ENCODE assay signal across 24 cellular contexts in the genomic region with DNA sequence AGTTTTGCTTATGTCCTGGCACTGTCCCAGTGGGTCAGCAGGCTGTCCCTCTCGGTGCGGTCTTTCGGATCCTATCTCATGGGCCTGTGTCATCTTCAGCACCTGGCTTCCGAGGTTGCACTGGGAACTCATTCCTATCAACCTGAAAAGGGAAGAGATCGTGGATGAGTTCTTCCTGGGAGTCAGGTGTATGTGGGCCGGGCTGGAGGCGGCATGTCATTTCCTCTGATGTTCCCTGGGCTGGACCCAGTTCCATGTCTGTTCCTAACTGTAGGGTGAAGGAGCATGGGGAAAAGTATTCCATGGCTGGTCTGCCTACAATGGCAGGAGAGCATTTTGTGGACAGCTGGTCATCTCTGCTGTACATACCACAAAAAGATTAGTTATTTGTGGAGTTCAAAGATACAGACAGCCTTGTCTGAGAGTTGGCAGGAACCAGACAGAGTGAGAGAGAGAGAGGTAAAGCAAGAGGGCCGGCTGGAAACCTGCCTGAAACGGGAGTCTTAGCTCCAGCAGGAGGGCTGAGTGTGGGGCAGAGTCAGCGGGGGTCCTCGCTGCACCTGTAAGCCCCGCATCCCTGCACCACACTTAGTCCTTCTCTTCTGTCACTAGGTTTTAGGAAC. TPM values are rescaled to one million over a fixed set of nuclear protein-coding genes. Genes with fewer than 3 reads are reported as not detected.
"Had no signal": no experiment of that assay in that cellular context is flagged by ENCODE, and none has a peak within 500 bp of the region (broad histone marks: within the 10 kb centered on the region; RNA-seq: fewer than 3 reads in every experiment).

No MANE protein-coding gene starts in this region.

- H3K4me3 ChIP-seq: breast epithelium, sigmoid colon, spleen, thyroid gland had no signal

- H3K9me3 Mint-ChIP-seq: activated T-helper 2 cell treated with anti-CD3 and anti-CD28 coated beads, Interferon-gamma antibody, Interleukin-2, Interleukin-4, amounts not matched to agents 10 μg/mL and 5 μg/mL and 100 μg/mL, durations not matched to agents 14 hours and 24 hours and 36 hours had no signal

- H3K4me1 ChIP-seq: breast epithelium, sigmoid colon, spleen, thyroid gland had no signal

- H3K27me3 Mint-ChIP-seq: activated CD8-positive, alpha-beta T cell treated with anti-CD3 and anti-CD28 coated beads for 36 hours; activated T-cell treated with anti-CD3 and anti-CD28 coated beads, Interleukin-2, amount 50 U/mL, for 24 hours; stimulated activated naive B cell treated with anti-CD40 and anti-IgM and Interleukin-4, amounts not matched to agents 10 μg/mL and 1 μg/mL and 100 μg/mL, for 72 hours; T-cell had no signal

- H3K27ac ChIP-seq: breast epithelium, epithelial cell of prostate, sigmoid colon, spleen, thyroid gland had no signal

- ATAC-seq: activated CD8-positive, alpha-beta T cell treated with anti-CD3 and anti-CD28 coated beads for 36 hours; SK-N-SH treated with all-trans-retinoic acid at 6 μM for 48 hours; T-cell had no signal

- H3K4me1 Mint-ChIP-seq: activated B cell treated with CpG ODN at 0.5 μM for 24 hours; endodermal cell; mesothelial cell of epicardium; stimulated activated naive B cell treated with anti-CD40 and anti-IgM and Interleukin-4, amounts not matched to agents 10 μg/mL and 1 μg/mL and 100 μg/mL, for 72 hours; T-cell had no signal

- H3K4me3 Mint-ChIP-seq: activated B cell treated with CpG ODN at 0.5 μM for 24 hours; activated CD8-positive, alpha-beta T cell treated with anti-CD3 and anti-CD28 coated beads for 36 hours; activated T-cell treated with anti-CD3 and anti-CD28 coated beads, Interleukin-2, amount 50 U/mL, for 24 hours; endodermal cell; mesothelial cell of epicardium; stimulated activated naive B cell treated with anti-CD40 and anti-IgM and Interleukin-4, amounts not matched to agents 10 μg/mL and 1 μg/mL and 100 μg/mL, for 72 hours; T-cell had no signal

- H3K27me3 ChIP-seq: breast epithelium, sigmoid colon, spleen, thyroid gland had no signal

- H3K27ac Mint-ChIP-seq: activated B cell treated with CpG ODN at 0.5 μM for 24 hours; activated CD8-positive, alpha-beta T cell treated with anti-CD3 and anti-CD28 coated beads for 36 hours; activated T-cell treated with anti-CD3 and anti-CD28 coated beads, Interleukin-2, amount 50 U/mL, for 24 hours; activated T-helper 2 cell treated with anti-CD3 and anti-CD28 coated beads, Interferon-gamma antibody, Interleukin-2, Interleukin-4, amounts not matched to agents 10 μg/mL and 5 μg/mL and 100 μg/mL, durations not matched to agents 14 hours and 24 hours and 36 hours; endodermal cell; mesothelial cell of epicardium; progenitor cell of endocrine pancreas; T-cell had no signal

- H3K9me3 ChIP-seq: breast epithelium, sigmoid colon, thyroid gland had no signal

- DNase-seq: activated B cell treated with CpG ODN at 0.5 μM for 24 hours; activated CD4-positive, alpha-beta T cell treated with anti-CD3 and anti-CD28 coated beads for 4 hours; activated CD8-positive, alpha-beta T cell treated with anti-CD3 and anti-CD28 coated beads for 36 hours; activated naive CD4-positive, alpha-beta T cell treated with Interleukin-2 at 50 U/mL for 16 hours; activated T-cell treated with anti-CD3 and anti-CD28 coated beads, Interleukin-2, amount 50 U/mL, for 24 hours; anterior cingulate cortex; endodermal cell; foreskin fibroblast; hippocampal formation; islet precursor cell; sigmoid colon; spleen; stimulated activated CD4-positive, alpha-beta T cell treated with anti-CD3 and anti-CD28 coated beads, Interleukin-4, amount 100 ng/mL, for 4 hours; stimulated activated naive B cell treated with anti-CD40 and anti-IgM and Interleukin-4, amounts not matched to agents 10 μg/mL and 1 μg/mL and 100 μg/mL, for 72 hours; T-cell; T-helper 9 cell; thyroid gland had no signal

RNA-seq across cellular contexts. Expression of a gene that starts 25.2 kb away (rescaled TPM):
- total RNA-seq: activated B cell treated with CpG ODN at 0.5 μM for 24 hours; activated CD8-positive, alpha-beta T cell treated with anti-CD3 and anti-CD28 coated beads for 36 hours; activated T-helper 2 cell treated with anti-CD3 and anti-CD28 coated beads, Interferon-gamma antibody, Interleukin-2, Interleukin-4, amounts not matched to agents 10 μg/mL and 5 μg/mL and 100 μg/mL, durations not matched to agents 14 hours and 24 hours and 36 hours; glomerular endothelial cell had no signal
